In the genomic region with DNA sequence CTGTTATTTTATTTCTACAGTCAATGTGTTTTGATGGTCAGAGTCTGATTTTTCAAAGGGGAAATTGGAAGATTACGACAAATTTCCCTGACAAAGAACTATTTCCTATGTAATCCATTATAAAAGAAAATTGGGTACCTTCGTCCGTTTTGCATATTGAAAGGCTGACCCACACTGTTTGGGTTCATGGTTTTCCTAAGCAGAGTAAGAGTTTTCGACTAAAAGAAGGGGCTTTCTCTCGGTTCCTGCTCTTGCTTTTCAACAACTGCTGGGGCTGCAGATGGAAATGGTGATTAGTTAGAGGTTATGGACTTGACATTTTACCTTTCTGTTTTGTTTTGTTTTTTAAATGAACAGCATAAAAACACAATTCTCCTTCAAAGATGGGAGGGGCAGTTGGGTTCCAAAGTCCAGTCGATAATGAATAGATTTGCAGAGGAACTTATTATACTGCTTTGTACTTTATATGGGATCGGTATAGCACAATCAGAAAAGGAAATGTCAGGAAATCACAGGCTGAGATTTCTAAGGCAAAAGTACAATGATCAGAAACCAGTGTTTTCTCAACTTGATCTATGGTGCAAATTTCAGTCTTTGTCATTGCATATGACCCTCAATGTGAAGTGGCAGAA, we compare ENCODE assay signal across 8 cellular contexts. TPM values are rescaled to one million over a fixed set of nuclear protein-coding genes. Genes with fewer than 3 reads are reported as not detected.
A peak's percentile ranks its signal among the peaks of the same experiment; 100 is the strongest.
DNase-seq lines count a peak whose midpoint lies in the region; ATAC-seq and TF ChIP-seq lines count a peak whose summit lies in the region.

No MANE protein-coding gene starts in this region.

- H3K27me3 ChIP-seq in left ventricle myocardium inferior (ENCODE audit: low read depth), result no peaks in the 10 kb centered on the region

- H3K27ac ChIP-seq in left ventricle myocardium inferior (replicated peaks), result peak overlapping the region; percentile 48

- no peak for TF ChIP-seq POLR2A in erythroblast (IDR thresholded peaks at IDR 0.05; ENCODE audit: low read length)

- H3K4me3 Mint-ChIP-seq in endothelial cell (ENCODE audit: unreplicated experiment) (peak overlapping the region; percentile 85), neural crest cell (peak overlapping the region; percentile 83)
- no peak overlapping the region for H3K4me3 Mint-ChIP-seq in activated T-helper 1 cell treated with anti-CD3 and anti-CD28 coated beads, Interleukin-12 subunit alpha, Interleukin-12 subunit beta, Interleukin-2, Interleukin-4 antibody, amounts not matched to agents 30 ng/mL and 10 ng/mL and 1 ng/mL, durations not matched to agents 14 hours and 24 hours and 36 hours

- H3K4me1 Mint-ChIP-seq in endothelial cell (ENCODE audit: unreplicated experiment) (peaks cover 8% of the 10 kb centered on the region), neural crest cell (peaks cover 36% of the 10 kb centered on the region)
- no peaks in the 10 kb centered on the region for H3K4me1 Mint-ChIP-seq in activated T-helper 1 cell treated with anti-CD3 and anti-CD28 coated beads, Interleukin-12 subunit alpha, Interleukin-12 subunit beta, Interleukin-2, Interleukin-4 antibody, amounts not matched to agents 30 ng/mL and 10 ng/mL and 1 ng/mL, durations not matched to agents 14 hours and 24 hours and 36 hours (ENCODE audit: low read depth)

- H3K4me1 ChIP-seq in left ventricle myocardium inferior, result peaks cover 6% of the 10 kb centered on the region

- TF ChIP-seq CTCF in left ventricle myocardium inferior (IDR thresholded peaks at IDR 0.05; ENCODE audit: borderline replicate concordance), result no peak
- TF ChIP-seq CTCF in endothelial cell (IDR thresholded peaks at IDR 0.05; ENCODE audit: unreplicated experiment), result no peak
- TF ChIP-seq CTCF in neural crest cell (conservative IDR thresholded peaks at IDR 0.05), result no peak

- intact Hi-C loops in left ventricle myocardium inferior (cut with micrococcal nuclease), result no loop called here
- intact Hi-C loops in Right ventricle myocardium inferior (cut with DNase I), result loop anchor here (5.0 to 10.0 kb wide), 2 partner anchors 100 to 128 kb away; no protein-coding TSS in a partner anchor
- intact Hi-C loops in activated T-helper 1 cell treated with anti-CD3 and anti-CD28 coated beads, Interleukin-12 subunit alpha, Interleukin-12 subunit beta, Interleukin-2, Interleukin-4 antibody, amounts not matched to agents 30 ng/mL and 10 ng/mL and 1 ng/mL, durations not matched to agents 14 hours and 24 hours and 36 hours (cut with micrococcal nuclease), result no loop called here

- H3K27me3 Mint-ChIP-seq in endothelial cell (ENCODE audit: unreplicated experiment), result no peaks in the 10 kb centered on the region
- H3K27me3 Mint-ChIP-seq in neural crest cell (ENCODE audit: low read depth), result peaks cover 12% of the 10 kb centered on the region
- H3K27me3 Mint-ChIP-seq in activated T-helper 1 cell treated with anti-CD3 and anti-CD28 coated beads, Interleukin-12 subunit alpha, Interleukin-12 subunit beta, Interleukin-2, Interleukin-4 antibody, amounts not matched to agents 30 ng/mL and 10 ng/mL and 1 ng/mL, durations not matched to agents 14 hours and 24 hours and 36 hours (ENCODE audit: insufficient read depth), result peaks cover 12% of the 10 kb centered on the region

- H3K9me3 Mint-ChIP-seq in endothelial cell (ENCODE audit: unreplicated experiment) (no peaks in the 10 kb centered on the region), neural crest cell (no peaks in the 10 kb centered on the region)
- no peaks in the 10 kb centered on the region for H3K9me3 Mint-ChIP-seq in activated T-helper 1 cell treated with anti-CD3 and anti-CD28 coated beads, Interleukin-12 subunit alpha, Interleukin-12 subunit beta, Interleukin-2, Interleukin-4 antibody, amounts not matched to agents 30 ng/mL and 10 ng/mL and 1 ng/mL, durations not matched to agents 14 hours and 24 hours and 36 hours

- H3K27ac Mint-ChIP-seq in endothelial cell (ENCODE audit: unreplicated experiment) (no peak overlapping the region), neural crest cell (ENCODE audit: unreplicated experiment) (no peak overlapping the region)
- no peak overlapping the region for H3K27ac Mint-ChIP-seq in activated T-helper 1 cell treated with anti-CD3 and anti-CD28 coated beads, Interleukin-12 subunit alpha, Interleukin-12 subunit beta, Interleukin-2, Interleukin-4 antibody, amounts not matched to agents 30 ng/mL and 10 ng/mL and 1 ng/mL, durations not matched to agents 14 hours and 24 hours and 36 hours

- DNase-seq in left ventricle myocardium inferior, result no peak
- no peak for DNase-seq in Right ventricle myocardium inferior (ENCODE audit: missing footprints)
- no peak for DNase-seq in endothelial cell (ENCODE audit: low spot score)
- DNase-seq in neural crest cell (ENCODE audit: low read depth, low spot score), result no peak
- no peak for DNase-seq in erythroblast (lab: John Stamatoyannopoulos, UW)
- DNase-seq in activated T-helper 1 cell treated with anti-CD3 and anti-CD28 coated beads, Interleukin-12 subunit alpha, Interleukin-12 subunit beta, Interleukin-2, Interleukin-4 antibody, amounts not matched to agents 30 ng/mL and 10 ng/mL and 1 ng/mL, durations not matched to agents 14 hours and 24 hours and 36 hours (ENCODE audit: low spot score), result no peak
- DNase-seq in NCI-H1048 (lab: John Stamatoyannopoulos, UW), result no peak
- DNase-seq in NK-92 treated with Interleukin-12 subunit alpha and Interleukin-12 subunit beta, amount 100 ng/mL, for 24 hours (lab: John Stamatoyannopoulos, UW), result no peak

- H3K36me3 Mint-ChIP-seq in endothelial cell (ENCODE audit: low read depth, unreplicated experiment), result no peaks in the 10 kb centered on the region
- H3K36me3 Mint-ChIP-seq in neural crest cell (ENCODE audit: low read depth), result peaks cover 2% of the 10 kb centered on the region
- no peaks in the 10 kb centered on the region for H3K36me3 Mint-ChIP-seq in activated T-helper 1 cell treated with anti-CD3 and anti-CD28 coated beads, Interleukin-12 subunit alpha, Interleukin-12 subunit beta, Interleukin-2, Interleukin-4 antibody, amounts not matched to agents 30 ng/mL and 10 ng/mL and 1 ng/mL, durations not matched to agents 14 hours and 24 hours and 36 hours (ENCODE audit: low read depth)

- H3K4me3 ChIP-seq in left ventricle myocardium inferior, result peak overlapping the region; percentile 67

- H3K36me3 ChIP-seq in left ventricle myocardium inferior, result no peaks in the 10 kb centered on the region

- H3K9me3 ChIP-seq in left ventricle myocardium inferior (replicated peaks), result no peaks in the 10 kb centered on the region

- ATAC-seq in Right ventricle myocardium inferior, result no peak

RNA-seq across cellular contexts. Expression of a gene that starts 1.0 kb away (rescaled TPM):
- total RNA-seq in left ventricle myocardium inferior, result 2.1 TPM
- 1.8 TPM for total RNA-seq in Right ventricle myocardium inferior
- total RNA-seq in endothelial cell (ENCODE audit: unreplicated experiment), result not detected
- 0.32 and 0.84 TPM in 2 replicates for total RNA-seq in neural crest cell
- not detected in 2 replicates for total RNA-seq in activated T-helper 1 cell treated with anti-CD3 and anti-CD28 coated beads, Interleukin-12 subunit alpha, Interleukin-12 subunit beta, Interleukin-2, Interleukin-4 antibody, amounts not matched to agents 30 ng/mL and 10 ng/mL and 1 ng/mL, durations not matched to agents 14 hours and 24 hours and 36 hours
